ENCODE assay signal across 8 cellular contexts in genomic region chr13:99087130-99087953, GRCh38.
A peak's percentile ranks its signal among the peaks of the same experiment; 100 is the strongest.
DNase-seq lines count a peak whose midpoint lies in the region.

No MANE protein-coding gene starts in this region.

- 0 out of 2 replicates have a peak, but pooled peaks cover 4% of the 10 kb centered on the region for H3K4me1 ChIP-seq in SJCRH30

- peak overlapping the region; percentile 11; the same call in 1 of the 2 replicates for H3K27ac ChIP-seq in SJCRH30

- H3K27me3 ChIP-seq in SJCRH30: no peaks in the 10 kb centered on the region; the same call in 1 of the 2 replicates

- H3K36me3 ChIP-seq in SJCRH30: no peaks in the 10 kb centered on the region

- peak overlapping the region; percentile 69 for H3K4me3 ChIP-seq in SJCRH30

- DNase-seq in Daoy (ENCODE audit: low read depth) (peak; percentile 91), GOT3 (lab: John Stamatoyannopoulos, UW) (peak; percentile 58), LoVo (ENCODE audit: low spot score) (peak; percentile 92), SJCRH30 (peak; percentile 85 to 87), germinal center (ENCODE audit: low spot score) (peak; percentile 97), nucleus accumbens (lab: John Stamatoyannopoulos, UW) (peak in 55 of 56 donors; percentile 44 to 95 (median 88)), superior temporal gyrus (ENCODE audit: extremely low spot score) (peak; percentile 93)
- peak; percentile 94 for DNase-seq in activated naive CD4-positive, alpha-beta T cell treated with anti-CD3 and anti-CD28 coated beads, Interleukin-2, amount 50 U/mL, for 16 hours

- no peaks in the 10 kb centered on the region for H3K9me3 ChIP-seq in SJCRH30 (replicated peaks)

Comparison
In these comparisons a context has a peak if more than half of its experiments do, and no peak if none do; other contexts are left out.
1. Peak in every context shown above with its lines: DNase-seq, H3K4me3 ChIP-seq and H3K27ac ChIP-seq.